ENCODE assay signal across 10 cellular contexts in genomic region chr5:135245521-135246499, GRCh38.
DNase-seq lines count a peak whose midpoint lies in the region; ATAC-seq, FAIRE-seq and TF ChIP-seq lines count a peak whose summit lies in the region.
"Had no signal": no experiment of that assay in that cellular context is flagged by ENCODE, and none has a peak within 500 bp of the region (broad histone marks: within the 10 kb centered on the region; RNA-seq: fewer than 3 reads in every experiment).

No MANE protein-coding gene starts in this region.

- 69 to 81% (median 76%) methylated on average over 8 of the region's 8 CpGs for WGBS in adrenal gland, 4 donors

- H3K36me3 Mint-ChIP-seq in activated T-cell treated with anti-CD3 and anti-CD28 coated beads, Interleukin-2, amount 50 U/mL, for 72 hours (ENCODE audit: insufficient read depth in 2 of 2) = no peaks in the 10 kb centered on the region

- no peaks in the 10 kb centered on the region for H3K79me2 ChIP-seq in keratinocyte (ENCODE audit: control insufficient read depth, insufficient read depth, low read length)

- H3K27ac Mint-ChIP-seq in activated T-cell treated with anti-CD3 and anti-CD28 coated beads, Interleukin-2, amount 50 U/mL, for 72 hours = no peak overlapping the region
- H3K27ac Mint-ChIP-seq: B cell had no signal

- no peaks in the 10 kb centered on the region for H3K9me3 Mint-ChIP-seq in activated T-cell treated with anti-CD3 and anti-CD28 coated beads, Interleukin-2, amount 50 U/mL, for 72 hours

- H3K9ac ChIP-seq in keratinocyte (ENCODE audit: control insufficient read depth, extremely low read depth, insufficient read depth, low read length) = peak overlapping the region; percentile 10

- H3K9me3 ChIP-seq in adrenal gland (replicated peaks in 1 of 3) (no peaks in the 10 kb centered on the region), keratinocyte (ENCODE audit: control insufficient read depth, low read depth, low read length) (no peaks in the 10 kb centered on the region)

- no peaks in the 10 kb centered on the region for H3K27me3 Mint-ChIP-seq in activated T-cell treated with anti-CD3 and anti-CD28 coated beads, Interleukin-2, amount 50 U/mL, for 72 hours (ENCODE audit: low read depth)
- H3K27me3 Mint-ChIP-seq: B cell had no signal

- H3K4me3 ChIP-seq in adrenal gland (no peak overlapping the region), keratinocyte (ENCODE audit: control insufficient read depth in 2 of 3, extremely low read depth in 1 of 3, insufficient read depth in 2 of 3, low read depth in 1 of 3, low read length in 3 of 3) (peak overlapping the region in 2 of 3 experiments; percentile 16 to 35)

- peak overlapping the region; percentile 21 for H2AFZ ChIP-seq in keratinocyte (ENCODE audit: control insufficient read depth, low read length)

- H3K4me1 Mint-ChIP-seq in activated T-cell treated with anti-CD3 and anti-CD28 coated beads, Interleukin-2, amount 50 U/mL, for 72 hours (ENCODE audit: low read depth) = peaks cover 32% of the 10 kb centered on the region
- H3K4me1 Mint-ChIP-seq: B cell had no signal

- FAIRE-seq in keratinocyte (lab: Jason Lieb, UNC) (peak; percentile 79), urothelium cell line (lab: Jason Lieb, UNC) (no peak)

- no peaks in the 10 kb centered on the region for H4K20me1 ChIP-seq in keratinocyte (ENCODE audit: control insufficient read depth, extremely low read depth, insufficient read depth, low read length)

- H3K9me1 ChIP-seq in keratinocyte (ENCODE audit: control insufficient read depth, extremely low read depth, insufficient read depth, low read length) = no peaks in the 10 kb centered on the region

- TF ChIP-seq CTCF in adrenal gland (IDR thresholded peaks at IDR 0.05) (no peak), keratinocyte (optimal IDR thresholded peaks at IDR 0.05 in 1 of 3, IDR thresholded peaks at IDR 0.05 in 1 of 3, conservative IDR thresholded peaks at IDR 0.05 in 1 of 3; ENCODE audit: extremely low read depth in 1 of 3, insufficient read depth in 2 of 3, low read length in 3 of 3) (no peak)

- dilution Hi-C loops in keratinocyte (cut with MboI; ENCODE audit: extremely low pct_ligation_motif_present, low sequenced_read_pairs) = no loop called here

- no peak for ATAC-seq in activated T-cell treated with anti-CD3 and anti-CD28 coated beads, Interleukin-2, amount 50 U/mL, for 72 hours (replicated peaks in 1 of 2)

- intact Hi-C loops in adrenal gland (cut with DNase I) = no loop called here

- peak; percentile 11 to 12 for DNase-seq in activated T-cell treated with anti-CD3 and anti-CD28 coated beads, Interleukin-2, amount 50 U/mL, for 48 hours
- DNase-seq in activated T-cell treated with anti-CD3 and anti-CD28 coated beads, Interleukin-2, amount 50 U/mL, for 72 hours = no peak
- peak in 6 of 7 donors; percentile 5 to 48 (median 18) for DNase-seq in adrenal gland
- no peak for DNase-seq in keratinocyte (ENCODE audit: low read depth, low spot score)
- DNase-seq in urothelium cell line (ENCODE audit: low spot score) = peak; percentile 50
- no peak for DNase-seq in NCI-H510A (lab: John Stamatoyannopoulos, UW)
- no peak for DNase-seq in central memory CD4-positive, alpha-beta T cell
- DNase-seq in NCI-H345 (lab: John Stamatoyannopoulos, UW) = no peak
- DNase-seq: stimulated activated naive CD4-positive, alpha-beta T cell had no signal

- H3K27me3 ChIP-seq in adrenal gland = no peaks in the 10 kb centered on the region
- H3K27me3 ChIP-seq in keratinocyte (ENCODE audit: control insufficient read depth, extremely low read depth, insufficient read depth, low read length) = no peaks in the 10 kb centered on the region

- peak overlapping the region in 3 of 5 donors; percentile 62 to 84 (median 77) for H3K27ac ChIP-seq in adrenal gland
- peak overlapping the region; percentile 69 for H3K27ac ChIP-seq in keratinocyte (ENCODE audit: control insufficient read depth, insufficient read depth, low read length)

- peak overlapping the region in 1 of 2 donors; percentile 59 for H3K4me3 Mint-ChIP-seq in activated T-cell treated with anti-CD3 and anti-CD28 coated beads, Interleukin-2, amount 50 U/mL, for 72 hours
- H3K4me3 Mint-ChIP-seq: B cell had no signal

- TF ChIP-seq POLR2A in adrenal gland (IDR thresholded peaks at IDR 0.05) = no peak

- H3K4me2 ChIP-seq in keratinocyte (ENCODE audit: control insufficient read depth, extremely low read depth, insufficient read depth, low read depth, low read length) = peak overlapping the region; percentile 83

- H3K4me1 ChIP-seq in adrenal gland (replicated peaks in 1 of 2) (peaks cover 37 to 56% of the 10 kb centered on the region in 2 donors), keratinocyte (ENCODE audit: control insufficient read depth, extremely low read depth, insufficient read depth, low read length) (peaks cover 54% of the 10 kb centered on the region)

- no peaks in the 10 kb centered on the region for H3K36me3 ChIP-seq in adrenal gland (replicated peaks in 1 of 2)
- H3K36me3 ChIP-seq in keratinocyte (ENCODE audit: control insufficient read depth in 2 of 2, extremely low read depth in 1 of 2, insufficient read depth in 2 of 2, low read length in 2 of 2) = no peaks in the 10 kb centered on the region

Comparison
In these comparisons a context has a peak if more than half of its experiments do, and no peak if none do; other contexts are left out.
1. DNase-seq: peak in activated T-cell treated with anti-CD3 and anti-CD28 coated beads, Interleukin-2, amount 50 U/mL, for 48 hours (2 of 2), adrenal gland (6 of 7) and urothelium cell line (single experiment); none in activated T-cell treated with anti-CD3 and anti-CD28 coated beads, Interleukin-2, amount 50 U/mL, for 72 hours (0 of 2), keratinocyte (single experiment), NCI-H510A (single experiment), central memory CD4-positive, alpha-beta T cell (single experiment) and NCI-H345 (single experiment).
2. H3K4me3 ChIP-seq: peak in keratinocyte (2 of 3); none in adrenal gland (0 of 4).